17 cellular contexts compared by ENCODE assay signal in genomic region chr15:75961332-75961731, GRCh38. TPM values are rescaled to one million over a fixed set of nuclear protein-coding genes. Genes with fewer than 3 reads are reported as not detected.
A peak's percentile ranks its signal among the peaks of the same experiment; 100 is the strongest.
DNase-seq lines count a peak whose midpoint lies in the region; ATAC-seq, FAIRE-seq and TF ChIP-seq lines count a peak whose summit lies in the region.
"Had no signal": no experiment of that assay in that cellular context is flagged by ENCODE, and none has a peak within 500 bp of the region (broad histone marks: within the 10 kb centered on the region; RNA-seq: fewer than 3 reads in every experiment).

No MANE protein-coding gene starts in this region.

- TF ChIP-seq POLR2A in A549 (IDR thresholded peaks at IDR 0.05; ENCODE audit: low read length) (no peak), body of pancreas (IDR thresholded peaks at IDR 0.05) (no peak), transverse colon (IDR thresholded peaks at IDR 0.05) (no peak)

- peaks cover 10% of the 10 kb centered on the region for H3K4me1 ChIP-seq in A549
- H3K4me1 ChIP-seq in body of pancreas: peaks cover 49% of the 10 kb centered on the region
- H3K4me1 ChIP-seq in transverse colon: peaks cover 0 to 4% (median 1%) of the 10 kb centered on the region in 4 donors
- no peaks in the 10 kb centered on the region for H3K4me1 ChIP-seq in mesenchymal stem cell (ENCODE audit: control insufficient read depth, insufficient read depth, low read depth, low read length)
- H3K4me1 ChIP-seq: BLaER1 had no signal

- no peak overlapping the region for H2BK12ac ChIP-seq in mesenchymal stem cell (ENCODE audit: low read length in 2 of 2)

- WGBS in A549 (ENCODE audit: missing lambda C conversion rate): 90% methylated on average over 1 of the region's 1 CpG
- 34 to 35% methylated on average over 1 of the region's 1 CpG for WGBS in body of pancreas, 2 donors
- 73 to 95% methylated on average over 1 of the region's 1 CpG for WGBS in transverse colon (ENCODE audit: low coverage in 1 of 2), 2 donors
- WGBS in mesenchymal stem cell: no CpG with 5 or more reads among the region's 1 CpG

- no peak for DNase-seq in A549 (ENCODE audit: low read depth in 1 of 2, low spot score in 1 of 2)
- peak; percentile 71 for DNase-seq in LNCaP clone FGC (ENCODE audit: low read depth)
- DNase-seq in body of pancreas: no peak
- no peak for DNase-seq in transverse colon
- DNase-seq in activated CD8-positive, alpha-beta memory T cell treated with anti-CD3 and anti-CD28 coated beads, Interleukin-2, amount 50 U/mL, for 48 hours: no peak
- DNase-seq in mesenchymal stem cell: no peak
- DNase-seq: AML-193; Caco-2; CD8-positive, alpha-beta memory T cell had no signal

- no peak overlapping the region for H3K14ac ChIP-seq in mesenchymal stem cell (ENCODE audit: low read length in 2 of 2)

- H4K91ac ChIP-seq in mesenchymal stem cell (ENCODE audit: low read length): no peak overlapping the region

- FAIRE-seq in A549 (lab: Jason Lieb, UNC): peak; percentile 97
- FAIRE-seq: GM18507, H54, HTR-8/SVneo had no signal

- no peak overlapping the region for H3K9ac ChIP-seq in mesenchymal stem cell (ENCODE audit: low read length)
- H3K9ac ChIP-seq: BLaER1, KMS-11 had no signal

- ATAC-seq in A549 (no peak), body of pancreas (peak; percentile 17)
- ATAC-seq: GM12878, HCT116 had no signal

- H3K27ac ChIP-seq in 22Rv1: peak overlapping the region; percentile 12; the same call in 1 of the 2 replicates
- no peak overlapping the region for H3K27ac ChIP-seq in A549
- peak overlapping the region in 3 of 4 donors; percentile 32 to 84 (median 40) for H3K27ac ChIP-seq in body of pancreas
- H3K27ac ChIP-seq in transverse colon: no peak overlapping the region
- H3K27ac ChIP-seq in mesenchymal stem cell (ENCODE audit: low read length, poor library complexity, severe bottlenecking): no peak overlapping the region
- H3K27ac ChIP-seq: BLaER1, KMS-11 had no signal

- TF ChIP-seq RAD21 in A549 (conservative IDR thresholded peaks at IDR 0.05 in 1 of 2, IDR thresholded peaks at IDR 0.05 in 1 of 2): no peak

- H3K79me1 ChIP-seq in mesenchymal stem cell (replicated peaks; ENCODE audit: low read length, poor library complexity, severe bottlenecking): no peaks in the 10 kb centered on the region

- in situ Hi-C loops in transverse colon (cut with MboI; ENCODE audit: low pct_ligation_motif_present in 1 of 4, low pct_unique_long_range_greater_than_20kb in 1 of 4, low sequenced_read_pairs in 3 of 4): no loop called here

- no peak overlapping the region for H2BK15ac ChIP-seq in mesenchymal stem cell (ENCODE audit: low read depth, poor library complexity, severe bottlenecking)

- H3K9me3 ChIP-seq in A549 (no peaks in the 10 kb centered on the region), body of pancreas (no peaks in the 10 kb centered on the region), transverse colon (no peaks in the 10 kb centered on the region), mesenchymal stem cell (ENCODE audit: control insufficient read depth, low read length) (peaks cover 8% of the 10 kb centered on the region)
- H3K9me3 ChIP-seq: BLaER1, Caco-2 had no signal

- H2BK5ac ChIP-seq in mesenchymal stem cell (ENCODE audit: low read depth, low read length, poor library complexity, severe bottlenecking): no peak overlapping the region

- no peak overlapping the region for H2AK5ac ChIP-seq in mesenchymal stem cell (ENCODE audit: low read length, severe bottlenecking)

- H3K27me3 ChIP-seq in body of pancreas (no peaks in the 10 kb centered on the region), transverse colon (no peaks in the 10 kb centered on the region), mesenchymal stem cell (ENCODE audit: control insufficient read depth in 1 of 2, insufficient read depth in 1 of 2, low read length in 2 of 2) (peaks cover 0 to 22% of the 10 kb centered on the region in 2 experiments)
- H3K27me3 ChIP-seq: BLaER1 had no signal

- H3K4ac ChIP-seq in mesenchymal stem cell (ENCODE audit: low read depth in 1 of 2, low read length in 2 of 2): no peak overlapping the region

- CTCF ChIA-PET in A549 (lab: Yijun Ruan, JAX): interaction anchor here (1.1 to 1.4 kb wide), 2 partner anchors 10 to 106 kb away, joined by 4 to 5 read pairs; no protein-coding TSS in a partner anchor

- H3K36me3 ChIP-seq in body of pancreas (replicated peaks in 1 of 2; ENCODE audit: insufficient read depth in 1 of 2, low read depth in 2 of 2): no peaks in the 10 kb centered on the region
- no peaks in the 10 kb centered on the region for H3K36me3 ChIP-seq in transverse colon
- no peaks in the 10 kb centered on the region for H3K36me3 ChIP-seq in mesenchymal stem cell (ENCODE audit: control insufficient read depth in 1 of 2, insufficient read depth in 2 of 2, low read depth in 1 of 2, low read length in 2 of 2)
- H3K36me3 ChIP-seq: BLaER1 had no signal

- no peak overlapping the region for H3K18ac ChIP-seq in mesenchymal stem cell (ENCODE audit: low read depth in 1 of 2, low read length in 2 of 2)

- H3K4me3 ChIP-seq in A549 (no peak overlapping the region), LNCaP clone FGC (ENCODE audit: low read depth, low read length) (no peak overlapping the region), body of pancreas (no peak overlapping the region), transverse colon (no peak overlapping the region), mesenchymal stem cell (ENCODE audit: insufficient read depth in 1 of 2, low read depth in 1 of 2, low read length in 2 of 2) (no peak overlapping the region)
- H3K4me3 ChIP-seq: BLaER1, GM12878 had no signal

- H2AFZ ChIP-seq in mesenchymal stem cell (ENCODE audit: low read depth, low read length): no peak overlapping the region

- H2BK120ac ChIP-seq in mesenchymal stem cell (ENCODE audit: low read depth, low read length): no peak overlapping the region

- intact Hi-C loops in body of pancreas (cut with DNase I) (no loop called here), transverse colon (cut with DNase I; ENCODE audit: low total_unique reads) (no loop called here)

- TF ChIP-seq CTCF in 22Rv1 (IDR thresholded peaks at IDR 0.05) (no peak), A549 (IDR thresholded peaks at IDR 0.05) (no peak), LNCaP clone FGC (IDR thresholded peaks at IDR 0.05; ENCODE audit: control insufficient read depth, extremely low read depth, insufficient read depth) (no peak), body of pancreas (IDR thresholded peaks at IDR 0.05) (no peak), transverse colon (IDR thresholded peaks at IDR 0.05) (no peak)

- POLR2A ChIA-PET in A549 (lab: Yijun Ruan, JAX): no interaction called here

- no peak overlapping the region for H3K23ac ChIP-seq in mesenchymal stem cell (ENCODE audit: low read length in 2 of 2)

- no peak overlapping the region for H4K8ac ChIP-seq in mesenchymal stem cell (ENCODE audit: low read length)

- TF ChIP-seq EP300 in A549 (IDR thresholded peaks at IDR 0.05): no peak
- TF ChIP-seq EP300 in transverse colon (IDR thresholded peaks at IDR 0.05; ENCODE audit: low read depth): no peak

- no peak overlapping the region for H3K4me2 ChIP-seq in A549
- no peak overlapping the region for H3K4me2 ChIP-seq in mesenchymal stem cell (ENCODE audit: low read length, poor library complexity, severe bottlenecking)
- H3K4me2 ChIP-seq: BLaER1, KMS-11 had no signal

TF ChIP-seq in A549, 52 proteins besides CTCF, POLR2A, EP300 and RAD21:
- TF ChIP-seq CEBPB (IDR thresholded peaks at IDR 0.05): peak in 1 of 2 experiments; percentile 61; a peak in 2 of 4 replicates
- TF ChIP-seq CHD2 (IDR thresholded peaks at IDR 0.05; ENCODE audit: low read length, partially characterized antibody): no peak
TF ChIP-seq in A549: peak in this region for 1.

RNA-seq across cellular contexts. Expression of gene NRG4, which starts 50.9 kb away (rescaled TPM):
- 8.0 and 9.2 TPM in 2 replicates for polyA plus RNA-seq in A549 (2011; rRNA removed)
- polyA plus RNA-seq in A549 (2012; cell fraction: cytosol; rRNA removed): 2.0 and 3.4 TPM in 2 replicates
- polyA plus RNA-seq in A549 (2012; cell fraction: nucleus; rRNA removed): 0.25 and 0.42 TPM in 2 replicates
- 0.56 to 2.2 TPM (median 1.00 TPM) in 3 replicates for polyA plus RNA-seq in A549 (2017; fragmentation: RNase III; extraction: RNeasy Plus Mini Kit Qiagen cat#74134 plus additional on column Dnase treatment)
- polyA minus RNA-seq in A549 (2011; rRNA and poly(A)+ RNA removed): 1.9 and 2.0 TPM in 2 replicates
- 10 to 100 TPM; 11.5 to 20.5 TPM for total RNA-seq in body of pancreas
- 1 to 10 TPM in 3 of 4 donors, not detected in 1; 2.8 to 5.1 (median 3.5) TPM for total RNA-seq in transverse colon
- polyA plus RNA-seq in mesenchymal stem cell (2013, experiment 1 of 2): not detected
- polyA plus RNA-seq in mesenchymal stem cell (2013, experiment 2 of 2): not detected
- total RNA-seq: CD8-positive, alpha-beta memory T cell had no signal
- polyA plus RNA-seq: CD8-positive, alpha-beta memory T cell had no signal

RNA-seq across cellular contexts. Expression of gene FBXO22, which starts 57.7 kb away (rescaled TPM):
- polyA plus RNA-seq in A549 (2011; rRNA removed) (123 and 133 TPM in 2 replicates), A549 (2017; fragmentation: RNase III; extraction: RNeasy Plus Mini Kit Qiagen cat#74134 plus additional on column Dnase treatment) (74.6 to 76.2 TPM (median 75.1 TPM) in 3 replicates)
- 53.2 and 59.2 TPM in 2 replicates for polyA plus RNA-seq in A549 (2012; cell fraction: cytosol; rRNA removed)
- polyA plus RNA-seq in A549 (2012; cell fraction: nucleus; rRNA removed): 30.1 and 32.7 TPM in 2 replicates
- 81.7 and 82.0 TPM in 2 replicates for polyA minus RNA-seq in A549 (2011; rRNA and poly(A)+ RNA removed)
- total RNA-seq in body of pancreas (10 to 100 TPM; 13.5 to 23.9 TPM), transverse colon (10 to 100 TPM in 3 of 4 donors, 1 to 10 TPM in 1; 8.0 to 26.9 (median 18.5) TPM)
- 38.5 TPM for polyA plus RNA-seq in mesenchymal stem cell (2013, experiment 1 of 2)
- polyA plus RNA-seq in mesenchymal stem cell (2013, experiment 2 of 2): 39.9 TPM

Comparison
In these comparisons a context has a peak if more than half of its experiments do, and no peak if none do; other contexts are left out.
1. H3K27ac ChIP-seq: peak in 22Rv1 (single experiment) and body of pancreas (3 of 4); none in A549 (0 of 2), transverse colon (0 of 4) and mesenchymal stem cell (single experiment).